9 cellular contexts compared by ENCODE assay signal in genomic region chr16:49350265-49351103, GRCh38. TPM values are rescaled to one million over a fixed set of nuclear protein-coding genes. Genes with fewer than 3 reads are reported as not detected.
DNase-seq lines count a peak whose midpoint lies in the region; ATAC-seq and TF ChIP-seq lines count a peak whose summit lies in the region.
"Had no signal": no experiment of that assay in that cellular context is flagged by ENCODE, and none has a peak within 500 bp of the region (broad histone marks: within the 10 kb centered on the region; RNA-seq: fewer than 3 reads in every experiment).

No MANE protein-coding gene starts in this region.

- peak; percentile 87 for TF ChIP-seq CTCF in GM12872 (IDR thresholded peaks at IDR 0.05; ENCODE audit: insufficient read depth, low read depth, low read length)
- peak; percentile 75 for TF ChIP-seq CTCF in WTC11 (IDR thresholded peaks at IDR 0.05)
- peak; percentile 56 for TF ChIP-seq CTCF in lung (IDR thresholded peaks at IDR 0.05; ENCODE audit: control extremely low read depth, extremely low read depth)

- ATAC-seq in WTC11 = peak; percentile 52
- no peak for ATAC-seq in lung (ENCODE audit: insufficient read depth, low FRiP score)
- ATAC-seq in HG03521 (IDR thresholded peaks at IDR 0.05; ENCODE audit: unreplicated experiment) = no peak

- H3K4me1 ChIP-seq in lung (ENCODE audit: control insufficient read depth in 2 of 2, insufficient read depth in 2 of 2, low read length in 2 of 2) = no peaks in the 10 kb centered on the region

- H3K36me3 Mint-ChIP-seq in WTC11 = no peaks in the 10 kb centered on the region

- no peaks in the 10 kb centered on the region for H3K9me3 Mint-ChIP-seq in WTC11

- peak; percentile 88 for DNase-seq in 8988T
- peak; percentile 33 for DNase-seq in LoVo (ENCODE audit: low spot score)
- peak; percentile 86 for DNase-seq in WTC11 (ENCODE audit: low spot score)
- peak; percentile 11 to 37 for DNase-seq in dermis microvascular lymphatic vessel endothelial cell (ENCODE audit: low read depth in 2 of 2)
- peak; percentile 65 for DNase-seq in lung (ENCODE audit: low spot score)
- DNase-seq in stimulated activated CD8-positive, alpha-beta memory T cell treated with anti-CD3 and anti-CD28 coated beads, Interleukin-15, amount 100 ng/mL, for 48 hours (ENCODE audit: low read depth in 2 of 2) = peak; percentile 6 to 12

- H3K27ac ChIP-seq in lung (ENCODE audit: low read depth in 1 of 2, low read length in 1 of 2) = no peak overlapping the region

- CTCF ChIA-PET in WTC11 (lab: Charles Lee) = interaction anchor here (0.6 to 3.0 kb wide), 29 partner anchors 9 to 720 kb away, joined by 3 to 39 read pairs (median 5); partner anchors contain the start of gene C16orf78

- H3K9me3 ChIP-seq in lung (ENCODE audit: control insufficient read depth in 2 of 2, insufficient read depth in 1 of 2, low read length in 1 of 2) = no peaks in the 10 kb centered on the region

- H3K36me3 ChIP-seq in lung (ENCODE audit: control insufficient read depth in 2 of 2, insufficient read depth in 2 of 2, low read length in 2 of 2) = no peaks in the 10 kb centered on the region

- 35 to 39% methylated on average over 25 of the region's 25 CpGs for WGBS in lung, 2 donors

- POLR2A ChIA-PET in WTC11 (lab: Charles Lee) = no interaction called here

- peaks cover 6% of the 10 kb centered on the region for H3K27me3 ChIP-seq in lung (ENCODE audit: control insufficient read depth, insufficient read depth)

- H3K4me3 ChIP-seq in lung = no peak overlapping the region

- H3K27ac Mint-ChIP-seq in WTC11 = no peak overlapping the region

- no peak overlapping the region for H3K4me3 Mint-ChIP-seq in WTC11

- peaks cover 2% of the 10 kb centered on the region; the same call in 1 of the 2 replicates for H3K27me3 Mint-ChIP-seq in WTC11 (ENCODE audit: low read depth)

- peaks cover 24% of the 10 kb centered on the region for H3K4me1 Mint-ChIP-seq in WTC11

TF ChIP-seq in WTC11, 78 proteins besides CTCF, POLR2A, EP300 and RAD21:
- TF ChIP-seq FOXP1 (CRISPR knock-in tag; IDR thresholded peaks at IDR 0.05; ENCODE audit: borderline replicate concordance) (no peak), ZNF263 (CRISPR knock-in tag; IDR thresholded peaks at IDR 0.05; ENCODE audit: low read depth) (peak; percentile 99)

RNA-seq across cellular contexts. Expression of gene C16orf78, which starts 23.1 kb away (rescaled TPM):
- total RNA-seq in WTC11 (2021) (not detected in 3 replicates), dermis microvascular lymphatic vessel endothelial cell (not detected in 2 replicates), lung (not detected)
- not detected for polyA plus RNA-seq in lung
- polyA plus RNA-seq: esophagus had no signal

Comparison
In these comparisons a context has a peak if more than half of its experiments do, and no peak if none do; other contexts are left out.
1. DNase-seq: peak in every context shown above with its lines; median percentile 88 in 8988T; 86 in WTC11; 65 in lung; 33 in LoVo; 24 in dermis microvascular lymphatic vessel endothelial cell; 9 in stimulated activated CD8-positive, alpha-beta memory T cell treated with anti-CD3 and anti-CD28 coated beads, Interleukin-15, amount 100 ng/mL, for 48 hours.